In genomic region chr7:82562716-82563404, GRCh38 we compare ENCODE assay signal across 17 cellular contexts.
DNase-seq lines count a peak whose midpoint lies in the region; ATAC-seq, FAIRE-seq and TF ChIP-seq lines count a peak whose summit lies in the region.
"Had no signal": no experiment of that assay in that cellular context is flagged by ENCODE, and none has a peak within 500 bp of the region (broad histone marks: within the 10 kb centered on the region; RNA-seq: fewer than 3 reads in every experiment).

No MANE protein-coding gene starts in this region.

- ATAC-seq in lower lobe of right lung: no peak
- ATAC-seq: left colon; right lobe of liver; stimulated activated naive CD8-positive, alpha-beta T cell treated with anti-CD3 and anti-CD28 coated beads, Interleukin-15, amount 100 ng/mL, for 72 hours; T-cell had no signal

- H3K4me1 ChIP-seq in lower lobe of right lung (peaks cover 3% of the 10 kb centered on the region), colonic mucosa (no peaks in the 10 kb centered on the region)
- H3K4me1 ChIP-seq: right lobe of liver had no signal

- no peaks in the 10 kb centered on the region for H3K36me3 ChIP-seq in lower lobe of right lung
- no peaks in the 10 kb centered on the region for H3K36me3 ChIP-seq in colonic mucosa
- H3K36me3 ChIP-seq: esophagus squamous epithelium, right lobe of liver had no signal

- H3K27me3 ChIP-seq in lower lobe of right lung (ENCODE audit: low read depth) (no peaks in the 10 kb centered on the region), colonic mucosa (no peaks in the 10 kb centered on the region)
- H3K27me3 ChIP-seq: esophagus squamous epithelium, right lobe of liver had no signal

- H3K4me3 ChIP-seq in AG10803 (ENCODE audit: low read length) (no peak overlapping the region), choroid plexus epithelial cell (ENCODE audit: low read depth, low read length) (no peak overlapping the region), lower lobe of right lung (no peak overlapping the region), colonic mucosa (no peak overlapping the region)
- H3K4me3 ChIP-seq: esophagus squamous epithelium, right lobe of liver had no signal

- no peaks in the 10 kb centered on the region for H3K9me3 ChIP-seq in lower lobe of right lung
- H3K9me3 ChIP-seq in colonic mucosa: no peaks in the 10 kb centered on the region
- H3K9me3 ChIP-seq: esophagus squamous epithelium, right lobe of liver had no signal

- H3K27ac ChIP-seq in lower lobe of right lung (no peak overlapping the region), colonic mucosa (no peak overlapping the region)
- H3K27ac ChIP-seq: esophagus squamous epithelium, HL-60, right lobe of liver had no signal

- no peak overlapping the region for H3K9ac ChIP-seq in colonic mucosa (ENCODE audit: low read depth in 2 of 2, low read length in 2 of 2)

- intact Hi-C loops in lower lobe of right lung (cut with DNase I): no loop called here
- intact Hi-C loops in colonic mucosa (cut with DNase I): no loop called here

- TF ChIP-seq CTCF in AG10803 (conservative IDR thresholded peaks at IDR 0.05; ENCODE audit: low read length): no peak
- no peak for TF ChIP-seq CTCF in choroid plexus epithelial cell (conservative IDR thresholded peaks at IDR 0.05; ENCODE audit: low read depth, low read length)
- TF ChIP-seq CTCF in lower lobe of right lung (IDR thresholded peaks at IDR 0.05): no peak
- TF ChIP-seq CTCF in colonic mucosa (IDR thresholded peaks at IDR 0.05): no peak

- FAIRE-seq in HTR-8/SVneo (lab: Jason Lieb, UNC): no peak

- peak; percentile 73 for DNase-seq in AG10803 (ENCODE audit: low read depth)
- peak; percentile 11 for DNase-seq in HTR-8/SVneo (ENCODE audit: insufficient read length, low spot score)
- peak; percentile 87 for DNase-seq in choroid plexus epithelial cell (ENCODE audit: low read depth)
- peak; percentile 39 for DNase-seq in myocyte (ENCODE audit: low read depth)
- DNase-seq in NCI-H524 treated with DMSO at 0.1 percent for 48 hours (lab: John Stamatoyannopoulos, UW): no peak
- DNase-seq in lower lobe of right lung: no peak
- no peak for DNase-seq in activated CD4-positive, CD25-positive, alpha-beta regulatory T cell treated with anti-CD3 and anti-CD28 coated beads, Interleukin-2, amount 50 U/mL, for 72 hours
- DNase-seq in colonic mucosa: no peak
- DNase-seq: activated CD4-positive, alpha-beta T cell treated with anti-CD3 and anti-CD28 coated beads, Interleukin-2, amount 50 U/mL, for 1 hour; activated gamma-delta T cell; esophagus squamous epithelium; left colon; NCI-H2171; right lobe of liver; stimulated activated naive CD8-positive, alpha-beta T cell treated with anti-CD3 and anti-CD28 coated beads, Interleukin-15, amount 100 ng/mL, for 72 hours; T-cell had no signal

Comparison
In these comparisons a context has a peak if more than half of its experiments do, and no peak if none do; other contexts are left out.
1. DNase-seq: peak in AG10803 (single experiment), HTR-8/SVneo (single experiment), choroid plexus epithelial cell (single experiment) and myocyte (single experiment); none in NCI-H524 treated with DMSO at 0.1 percent for 48 hours (single experiment), lower lobe of right lung (single experiment), activated CD4-positive, CD25-positive, alpha-beta regulatory T cell treated with anti-CD3 and anti-CD28 coated beads, Interleukin-2, amount 50 U/mL, for 72 hours (single experiment) and colonic mucosa (single experiment).